ENCODE assay signal across 18 cellular contexts in genomic region chr17:21002309-21003006, GRCh38. TPM values are rescaled to one million over a fixed set of nuclear protein-coding genes. Genes with fewer than 3 reads are reported as not detected.
A peak's percentile ranks its signal among the peaks of the same experiment; 100 is the strongest.
DNase-seq lines count a peak whose midpoint lies in the region; ATAC-seq and TF ChIP-seq lines count a peak whose summit lies in the region.
"Had no signal": no experiment of that assay in that cellular context is flagged by ENCODE, and none has a peak within 500 bp of the region (broad histone marks: within the 10 kb centered on the region; RNA-seq: fewer than 3 reads in every experiment).

No MANE protein-coding gene starts in this region.

- peak overlapping the region; percentile 66 for H3K27ac Mint-ChIP-seq in stimulated activated naive CD8-positive, alpha-beta T cell treated with anti-CD3 and anti-CD28 coated beads, Interleukin-15, Interleukin-2, amounts not matched to agents 100 ng/mL and 50 ng/mL, for 24 hours
- peak overlapping the region; percentile 38 for H3K27ac Mint-ChIP-seq in neural crest cell (ENCODE audit: unreplicated experiment)
- peak overlapping the region; percentile 82 for H3K27ac Mint-ChIP-seq in type B pancreatic cell

- no peak for DNase-seq in stimulated activated naive CD8-positive, alpha-beta T cell treated with anti-CD3 and anti-CD28 coated beads, Interleukin-15, Interleukin-2, amounts not matched to agents 100 U/mL and 50 U/mL, for 24 hours
- DNase-seq in neural crest cell (ENCODE audit: low read depth, low spot score) (no peak), type B pancreatic cell (ENCODE audit: extremely low spot score, unreplicated experiment) (no peak), NOMO-1 treated with dmso at 0.1 percent for 144 hours (lab: John Stamatoyannopoulos, UW; ENCODE audit: unreplicated experiment) (no peak)
- DNase-seq in activated CD4-positive, alpha-beta T cell treated with anti-CD3 and anti-CD28 coated beads, Interleukin-2, amount 50 U/mL, for 4 hours: no peak
- DNase-seq: activated CD4-positive, alpha-beta memory T cell treated with anti-CD3 and anti-CD28 coated beads for 36 hours; activated T-cell treated with anti-CD3 and anti-CD28 coated beads, Interleukin-2, amount 50 U/mL, for 72 hours; EL; IMR-90; MG63; NCI-H146; NCI-H82; occipital lobe; SK-N-SH had no signal

- H3K27ac ChIP-seq in cingulate gyrus (ENCODE audit: low read depth, low read length): peak overlapping the region; percentile 62

- no peaks in the 10 kb centered on the region for H3K27me3 Mint-ChIP-seq in stimulated activated naive CD8-positive, alpha-beta T cell treated with anti-CD3 and anti-CD28 coated beads, Interleukin-15, Interleukin-2, amounts not matched to agents 100 ng/mL and 50 ng/mL, for 24 hours
- H3K27me3 Mint-ChIP-seq in neural crest cell (ENCODE audit: low read depth) (peaks cover 13% of the 10 kb centered on the region), type B pancreatic cell (no peaks in the 10 kb centered on the region)
- H3K27me3 Mint-ChIP-seq: activated CD4-positive, alpha-beta memory T cell treated with anti-CD3 and anti-CD28 coated beads for 36 hours had no signal

- no peak overlapping the region for H3K4me3 Mint-ChIP-seq in stimulated activated naive CD8-positive, alpha-beta T cell treated with anti-CD3 and anti-CD28 coated beads, Interleukin-15, Interleukin-2, amounts not matched to agents 100 ng/mL and 50 ng/mL, for 24 hours
- H3K4me3 Mint-ChIP-seq in neural crest cell (peak overlapping the region; percentile 12), type B pancreatic cell (no peak overlapping the region)
- H3K4me3 Mint-ChIP-seq: activated CD4-positive, alpha-beta memory T cell treated with anti-CD3 and anti-CD28 coated beads for 36 hours; activated T-cell treated with anti-CD3 and anti-CD28 coated beads, Interleukin-2, amount 50 U/mL, for 72 hours had no signal

- no peak for TF ChIP-seq CTCF in neural crest cell (conservative IDR thresholded peaks at IDR 0.05)
- TF ChIP-seq CTCF in type B pancreatic cell (conservative IDR thresholded peaks at IDR 0.05): no peak

- H3K4me1 Mint-ChIP-seq in stimulated activated naive CD8-positive, alpha-beta T cell treated with anti-CD3 and anti-CD28 coated beads, Interleukin-15, Interleukin-2, amounts not matched to agents 100 ng/mL and 50 ng/mL, for 24 hours (ENCODE audit: low read depth): peaks cover 40% of the 10 kb centered on the region
- H3K4me1 Mint-ChIP-seq in neural crest cell (peaks cover 35% of the 10 kb centered on the region), type B pancreatic cell (ENCODE audit: unreplicated experiment) (peaks cover 16% of the 10 kb centered on the region)

- no peak for ATAC-seq in stimulated activated naive CD8-positive, alpha-beta T cell treated with anti-CD3 and anti-CD28 coated beads, Interleukin-15, Interleukin-2, amounts not matched to agents 100 U/mL and 50 U/mL, for 24 hours
- no peak for ATAC-seq in GM21576 (IDR thresholded peaks at IDR 0.05; ENCODE audit: unreplicated experiment)
- ATAC-seq: activated T-cell treated with anti-CD3 and anti-CD28 coated beads, Interleukin-2, amount 50 U/mL, for 72 hours; Panc1 had no signal

- no peaks in the 10 kb centered on the region for H3K9me3 Mint-ChIP-seq in stimulated activated naive CD8-positive, alpha-beta T cell treated with anti-CD3 and anti-CD28 coated beads, Interleukin-15, Interleukin-2, amounts not matched to agents 100 ng/mL and 50 ng/mL, for 24 hours
- H3K9me3 Mint-ChIP-seq in neural crest cell (no peaks in the 10 kb centered on the region), type B pancreatic cell (no peaks in the 10 kb centered on the region)
- H3K9me3 Mint-ChIP-seq: activated CD4-positive, alpha-beta memory T cell treated with anti-CD3 and anti-CD28 coated beads for 36 hours; activated T-cell treated with anti-CD3 and anti-CD28 coated beads, Interleukin-2, amount 50 U/mL, for 72 hours had no signal

- H3K36me3 Mint-ChIP-seq in stimulated activated naive CD8-positive, alpha-beta T cell treated with anti-CD3 and anti-CD28 coated beads, Interleukin-15, Interleukin-2, amounts not matched to agents 100 ng/mL and 50 ng/mL, for 24 hours (ENCODE audit: low read depth): peaks cover 67% of the 10 kb centered on the region
- peaks cover 42% of the 10 kb centered on the region for H3K36me3 Mint-ChIP-seq in neural crest cell (ENCODE audit: low read depth)
- H3K36me3 Mint-ChIP-seq in type B pancreatic cell: peaks cover 26% of the 10 kb centered on the region

RNA-seq across cellular contexts. Expression of gene USP22, which starts 40.4 kb away (rescaled TPM):
- 386 and 390 TPM in 2 replicates for total RNA-seq in neural crest cell
- 221 and 279 TPM in 2 replicates for total RNA-seq in type B pancreatic cell (ENCODE audit: low replicate concordance)
